8 cellular contexts compared by ENCODE assay signal in genomic region chr10:44973323-44974081, GRCh38. TPM values are rescaled to one million over a fixed set of nuclear protein-coding genes. Genes with fewer than 3 reads are reported as not detected.
A peak's percentile ranks its signal among the peaks of the same experiment; 100 is the strongest.
DNase-seq lines count a peak whose midpoint lies in the region; ATAC-seq, FAIRE-seq and TF ChIP-seq lines count a peak whose summit lies in the region.

No MANE protein-coding gene starts in this region.

- H3K36me3 Mint-ChIP-seq in stimulated activated memory B cell treated with anti-CD40 and anti-IgM and Interleukin-4, amounts not matched to agents 10 μg/mL and 1 μg/mL and 100 μg/mL, for 72 hours = no peaks in the 10 kb centered on the region

- peak overlapping the region; percentile 82 for H3K27ac Mint-ChIP-seq in stimulated activated memory B cell treated with anti-CD40 and anti-IgM and Interleukin-4, amounts not matched to agents 10 μg/mL and 1 μg/mL and 100 μg/mL, for 72 hours

- peak; percentile 67 for FAIRE-seq in GM19239 (lab: Jason Lieb, UNC)

- H3K27me3 ChIP-seq in right atrium auricular region = no peaks in the 10 kb centered on the region

- peak overlapping the region; percentile 91 to 96 for H3K27ac ChIP-seq in right atrium auricular region

- H3K9me3 ChIP-seq in right atrium auricular region = no peaks in the 10 kb centered on the region

- peak overlapping the region; percentile 35 for H3K4me3 Mint-ChIP-seq in stimulated activated memory B cell treated with anti-CD40 and anti-IgM and Interleukin-4, amounts not matched to agents 10 μg/mL and 1 μg/mL and 100 μg/mL, for 72 hours

- peaks cover 9% of the 10 kb centered on the region for H3K27me3 Mint-ChIP-seq in stimulated activated memory B cell treated with anti-CD40 and anti-IgM and Interleukin-4, amounts not matched to agents 10 μg/mL and 1 μg/mL and 100 μg/mL, for 72 hours

- no peak for DNase-seq in GM19239 (ENCODE audit: insufficient read length, low spot score)
- peak; percentile 63 for DNase-seq in NB4 (ENCODE audit: low read depth)
- no peak for DNase-seq in right atrium auricular region (ENCODE audit: low spot score)
- DNase-seq in KG1 (lab: John Stamatoyannopoulos, UW) = no peak
- no peak for DNase-seq in NCI-H2081 treated with DMSO at 0.1 percent for 48 hours (lab: John Stamatoyannopoulos, UW)
- DNase-seq in central memory CD4-positive, alpha-beta T cell = no peak

- peak; percentile 26 for ATAC-seq in stimulated activated memory B cell treated with anti-CD40 and anti-IgM and Interleukin-4, amounts not matched to agents 10 μg/mL and 1 μg/mL and 100 μg/mL, for 72 hours
- ATAC-seq in GM18873 (IDR thresholded peaks at IDR 0.05; ENCODE audit: low FRiP score, unreplicated experiment) = no peak

- H3K4me1 Mint-ChIP-seq in stimulated activated memory B cell treated with anti-CD40 and anti-IgM and Interleukin-4, amounts not matched to agents 10 μg/mL and 1 μg/mL and 100 μg/mL, for 72 hours = peaks cover 26% of the 10 kb centered on the region

- TF ChIP-seq POLR2A in NB4 (IDR thresholded peaks at IDR 0.05; ENCODE audit: extremely low read depth, insufficient read length) = no peak

- H3K36me3 ChIP-seq in right atrium auricular region = peaks cover 52% of the 10 kb centered on the region

- H3K4me3 ChIP-seq in NB4 (ENCODE audit: low read depth, low read length) = no peak overlapping the region
- H3K4me3 ChIP-seq in right atrium auricular region = no peak overlapping the region

- H3K4me1 ChIP-seq in right atrium auricular region = peaks cover 0 to 90% of the 10 kb centered on the region in 2 donors

- TF ChIP-seq CTCF in NB4 (IDR thresholded peaks at IDR 0.05; ENCODE audit: low read depth, low read length) (no peak), right atrium auricular region (IDR thresholded peaks at IDR 0.05) (no peak)

- H3K9me3 Mint-ChIP-seq in stimulated activated memory B cell treated with anti-CD40 and anti-IgM and Interleukin-4, amounts not matched to agents 10 μg/mL and 1 μg/mL and 100 μg/mL, for 72 hours = no peaks in the 10 kb centered on the region

RNA-seq across cellular contexts. Expression of gene DEPP1, which starts 5.1 kb away (rescaled TPM):
- 100 to 1,000 TPM in 1 of 2 donors, 10 to 100 TPM in 1; 68.8 to 143 TPM for total RNA-seq in right atrium auricular region

RNA-seq across cellular contexts. Expression of gene RASSF4, which starts 13.9 kb away (rescaled TPM):
- 10 to 100 TPM; 43.3 to 43.4 TPM for total RNA-seq in right atrium auricular region

RNA-seq across cellular contexts. Expression of gene ZNF22, which starts 27.2 kb away (rescaled TPM):
- total RNA-seq in right atrium auricular region = 10 to 100 TPM; 19.3 to 20.5 TPM
